8 cellular contexts compared by ENCODE assay signal in genomic region chr5:119070578-119070827, GRCh38. TPM values are rescaled to one million over a fixed set of nuclear protein-coding genes. Genes with fewer than 3 reads are reported as not detected.
DNase-seq lines count a peak whose midpoint lies in the region; ATAC-seq and TF ChIP-seq lines count a peak whose summit lies in the region.

No MANE protein-coding gene starts in this region.

- no peak overlapping the region for H3K23ac ChIP-seq in trophoblast cell (ENCODE audit: low read length)

- H2BK5ac ChIP-seq in trophoblast cell (ENCODE audit: low read depth, low read length, poor library complexity), result peak overlapping the region; percentile 3

- TF ChIP-seq POLR2A in erythroblast (IDR thresholded peaks at IDR 0.05; ENCODE audit: low read length), result no peak

- H2AFZ ChIP-seq in trophoblast cell (ENCODE audit: insufficient read depth, low read length, poor library complexity), result peak overlapping the region; percentile 24

- peak overlapping the region; percentile 73 for H3K4me2 ChIP-seq in trophoblast cell (ENCODE audit: low read length)

- TF ChIP-seq CTCF in VCaP (conservative IDR thresholded peaks at IDR 0.05) (no peak), foreskin fibroblast (IDR thresholded peaks at IDR 0.05; ENCODE audit: low read depth, low read length) (no peak)

- H2AK5ac ChIP-seq in trophoblast cell (ENCODE audit: low read length), result no peak overlapping the region

- no CpG with 5 or more reads among the region's 9 CpGs for WGBS in trophoblast cell (ENCODE audit: extremely low coverage, insufficient coverage, insufficient read length)

- H3K9me3 ChIP-seq in ES-I3 (ENCODE audit: control insufficient read depth, insufficient read depth, low read length) (no peaks in the 10 kb centered on the region), trophoblast cell (ENCODE audit: insufficient read depth, low read depth, low read length) (no peaks in the 10 kb centered on the region)

- no peak overlapping the region for H3K18ac ChIP-seq in trophoblast cell (ENCODE audit: low read length)

- no peak overlapping the region for H3K4ac ChIP-seq in trophoblast cell (ENCODE audit: low read depth, low read length)

- H3K27me3 ChIP-seq in trophoblast cell (ENCODE audit: insufficient read depth, low read length), result no peaks in the 10 kb centered on the region

- no peak overlapping the region for H2BK12ac ChIP-seq in trophoblast cell (ENCODE audit: low read length)

- H4K8ac ChIP-seq in trophoblast cell (ENCODE audit: low read depth, low read length), result peak overlapping the region; percentile 14

- peak overlapping the region; percentile 95 for H3K27ac ChIP-seq in VCaP
- H3K27ac ChIP-seq in trophoblast cell (ENCODE audit: low read depth, low read length), result peak overlapping the region; percentile 31

- H3K79me1 ChIP-seq in trophoblast cell (ENCODE audit: low read length), result peaks cover 6% of the 10 kb centered on the region

- no peak overlapping the region for H3K14ac ChIP-seq in trophoblast cell (ENCODE audit: low read length)

- peak; percentile 48 for ATAC-seq in GM19463 (IDR thresholded peaks at IDR 0.05; ENCODE audit: unreplicated experiment)
- ATAC-seq in HG03460 (IDR thresholded peaks at IDR 0.05; ENCODE audit: unreplicated experiment), result peak; percentile 51

- H2BK120ac ChIP-seq in trophoblast cell (ENCODE audit: insufficient read depth, low read length, poor library complexity), result no peak overlapping the region

- H3K36me3 ChIP-seq in ES-I3 (ENCODE audit: insufficient read depth, low read length) (no peaks in the 10 kb centered on the region), trophoblast cell (ENCODE audit: control insufficient read depth in 1 of 2, insufficient read depth in 2 of 2, low read length in 2 of 2) (no peaks in the 10 kb centered on the region)

- peaks cover 2% of the 10 kb centered on the region for H3K79me2 ChIP-seq in trophoblast cell (ENCODE audit: control insufficient read depth, insufficient read depth, low read length, poor library complexity)

- H4K91ac ChIP-seq in trophoblast cell (ENCODE audit: low read depth, low read length), result no peak overlapping the region

- peak overlapping the region; percentile 14 for H4K12ac ChIP-seq in trophoblast cell (ENCODE audit: low read depth, low read length)

- peaks cover 8% of the 10 kb centered on the region for H3K4me1 ChIP-seq in ES-I3 (ENCODE audit: insufficient read depth, low read length)
- peaks cover 0 to 2% of the 10 kb centered on the region in 2 experiments for H3K4me1 ChIP-seq in trophoblast cell (ENCODE audit: control insufficient read depth in 1 of 2, insufficient read depth in 2 of 2, low read length in 2 of 2)

- DNase-seq in foreskin fibroblast (no peak), trophoblast cell (peak in 1 of 2 donors; percentile 89), erythroblast (lab: John Stamatoyannopoulos, UW) (no peak), HK-2 (ENCODE audit: unreplicated experiment) (no peak)

- peak overlapping the region; percentile 68 to 96 for H3K4me3 ChIP-seq in foreskin fibroblast (ENCODE audit: low read depth in 1 of 2, low read length in 2 of 2)
- H3K4me3 ChIP-seq in trophoblast cell (ENCODE audit: low read depth, low read length), result peak overlapping the region; percentile 68

- H3K9ac ChIP-seq in ES-I3 (ENCODE audit: low read depth, low read length) (peak overlapping the region; percentile 79), trophoblast cell (ENCODE audit: low read length) (no peak overlapping the region)

RNA-seq across cellular contexts. Expression of gene DMXL1, which starts 0.4 kb away (rescaled TPM):
- polyA plus RNA-seq in trophoblast cell (2013), result 13.8 and 15.1 TPM in 2 replicates
